Comparison of ENCODE assay signal across 9 cellular contexts in the genomic region with DNA sequence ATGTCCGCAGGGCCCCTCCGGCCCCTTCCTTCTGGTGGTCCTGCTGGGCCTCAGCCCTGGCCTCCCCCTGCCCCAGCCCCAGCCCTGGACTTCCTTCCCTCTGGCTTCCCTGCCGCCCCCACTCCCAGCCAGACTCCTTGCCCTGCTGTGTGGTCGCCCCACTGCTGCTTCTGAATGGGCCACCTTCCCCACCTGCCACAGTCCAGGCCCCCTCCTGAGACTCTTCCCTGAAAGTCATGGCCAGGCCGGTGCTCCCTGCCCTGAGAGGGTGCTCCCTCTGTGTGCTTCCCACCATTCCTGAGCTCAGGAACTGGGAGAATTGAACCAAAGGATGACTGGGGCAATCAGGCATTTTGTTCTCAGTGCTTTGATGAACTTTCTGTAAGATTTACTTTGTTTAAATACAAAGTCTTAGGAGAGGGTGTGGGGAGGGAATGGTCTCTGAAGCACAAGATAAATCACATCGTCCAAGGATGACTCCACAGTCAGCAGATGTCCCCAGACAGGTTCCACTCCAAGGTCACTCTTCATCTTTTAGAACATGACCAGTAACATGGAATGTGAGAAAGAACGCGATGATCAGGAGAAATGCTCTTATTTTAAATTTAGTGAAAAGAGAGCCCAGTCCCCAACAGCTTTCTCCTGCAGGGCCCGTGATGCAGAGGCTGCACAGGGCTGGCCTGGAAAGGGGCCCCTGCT. TPM values are rescaled to one million over a fixed set of nuclear protein-coding genes. Genes with fewer than 3 reads are reported as not detected.
A peak's percentile ranks its signal among the peaks of the same experiment; 100 is the strongest.
DNase-seq lines count a peak whose midpoint lies in the region; ATAC-seq, FAIRE-seq and TF ChIP-seq lines count a peak whose summit lies in the region.
"Had no signal": no experiment of that assay in that cellular context is flagged by ENCODE, and none has a peak within 500 bp of the region (broad histone marks: within the 10 kb centered on the region; RNA-seq: fewer than 3 reads in every experiment).

No MANE protein-coding gene starts in this region.

- H3K4me3 ChIP-seq in astrocyte (ENCODE audit: insufficient read depth, low read depth, low read length) (no peak overlapping the region), mesenchymal stem cell (ENCODE audit: insufficient read depth in 1 of 2, low read depth in 1 of 2, low read length in 2 of 2) (peak overlapping the region; percentile 18 to 91)

- no peaks in the 10 kb centered on the region for H3K36me3 ChIP-seq in astrocyte (ENCODE audit: insufficient read depth, low read length)
- H3K36me3 ChIP-seq in mesenchymal stem cell (ENCODE audit: control insufficient read depth in 1 of 2, insufficient read depth in 2 of 2, low read depth in 1 of 2, low read length in 2 of 2), result peaks cover 29 to 32% of the 10 kb centered on the region in 2 experiments

- peaks cover under 1% of the 10 kb centered on the region for H3K79me2 ChIP-seq in astrocyte (ENCODE audit: insufficient read depth, low read length)

- H4K20me1 ChIP-seq in astrocyte (ENCODE audit: insufficient read depth, low read length), result no peaks in the 10 kb centered on the region

- H3K14ac ChIP-seq in mesenchymal stem cell (ENCODE audit: low read length in 2 of 2), result peak overlapping the region in 1 of 2 experiments; percentile 68

- peak overlapping the region; percentile 65 for H2BK120ac ChIP-seq in mesenchymal stem cell (ENCODE audit: low read depth, low read length)

- WGBS in mesenchymal stem cell, result 80% methylated on average over 8 of the region's 9 CpGs

- peaks cover 47% of the 10 kb centered on the region for H3K36me3 Mint-ChIP-seq in activated CD8-positive, alpha-beta memory T cell treated with anti-CD3 and anti-CD28 coated beads, Interleukin-2, amount 10 ng/mL, durations not matched to agents 7 days and 5 days
- H3K36me3 Mint-ChIP-seq in astrocyte (ENCODE audit: low read depth, unreplicated experiment) (peaks cover 10% of the 10 kb centered on the region), type B pancreatic cell (no peaks in the 10 kb centered on the region)

- H3K27me3 ChIP-seq in astrocyte (ENCODE audit: insufficient read depth, low read length) (no peaks in the 10 kb centered on the region), mesenchymal stem cell (ENCODE audit: control insufficient read depth in 1 of 2, insufficient read depth in 1 of 2, low read length in 2 of 2) (no peaks in the 10 kb centered on the region)

- FAIRE-seq in astrocyte (lab: Jason Lieb, UNC), result no peak

- H3K9me3 ChIP-seq in astrocyte (ENCODE audit: insufficient read depth, low read depth, low read length), result no peaks in the 10 kb centered on the region
- H3K9me3 ChIP-seq in mesenchymal stem cell (ENCODE audit: control insufficient read depth, low read length), result no peaks in the 10 kb centered on the region

- H2BK15ac ChIP-seq in mesenchymal stem cell (ENCODE audit: low read depth, poor library complexity, severe bottlenecking), result peak overlapping the region; percentile 75

- H2BK5ac ChIP-seq in mesenchymal stem cell (ENCODE audit: low read depth, low read length, poor library complexity, severe bottlenecking), result no peak overlapping the region

- H3K4me2 ChIP-seq in astrocyte (ENCODE audit: low read length), result peak overlapping the region; percentile 68
- H3K4me2 ChIP-seq in mesenchymal stem cell (ENCODE audit: low read length, poor library complexity, severe bottlenecking), result peak overlapping the region; percentile 45

- H3K4me3 Mint-ChIP-seq in activated CD8-positive, alpha-beta memory T cell treated with anti-CD3 and anti-CD28 coated beads, Interleukin-2, amount 10 ng/mL, durations not matched to agents 7 days and 5 days, result peak overlapping the region; percentile 98
- H3K4me3 Mint-ChIP-seq in astrocyte (ENCODE audit: unreplicated experiment) (peak overlapping the region; percentile 54), type B pancreatic cell (peak overlapping the region; percentile 85)

- H3K4ac ChIP-seq in mesenchymal stem cell (ENCODE audit: low read depth in 1 of 2, low read length in 2 of 2), result peak overlapping the region; percentile 69 to 71

- H3K18ac ChIP-seq in mesenchymal stem cell (ENCODE audit: low read depth in 1 of 2, low read length in 2 of 2), result peak overlapping the region; percentile 85 to 91

- H2AK5ac ChIP-seq in mesenchymal stem cell (ENCODE audit: low read length, severe bottlenecking), result peak overlapping the region; percentile 8

- DNase-seq in activated CD8-positive, alpha-beta memory T cell treated with anti-CD3 and anti-CD28 coated beads, Interleukin-2, amount 10 ng/mL, durations not matched to agents 7 days and 5 days, result no peak
- no peak for DNase-seq in activated CD8-positive, alpha-beta memory T cell treated with anti-CD3 and anti-CD28 coated beads, Interleukin-2, amount 50 U/mL, for 4 hours
- DNase-seq in astrocyte (ENCODE audit: low read depth), result no peak
- peak; percentile 21 for DNase-seq in mesenchymal stem cell
- DNase-seq in type B pancreatic cell (ENCODE audit: extremely low spot score, unreplicated experiment), result no peak
- DNase-seq in NCI-H510A treated with DMSO at 0.1 percent for 48 hours (lab: John Stamatoyannopoulos, UW), result no peak
- no peak for DNase-seq in DMS114 treated with DMSO at 0.1 percent for 48 hours (lab: John Stamatoyannopoulos, UW; ENCODE audit: unreplicated experiment)

- H3K4me1 ChIP-seq in astrocyte (ENCODE audit: insufficient read depth, low read length) (peaks cover 6% of the 10 kb centered on the region), mesenchymal stem cell (ENCODE audit: control insufficient read depth, insufficient read depth, low read depth, low read length) (peaks cover 14% of the 10 kb centered on the region)

- ATAC-seq in activated CD8-positive, alpha-beta memory T cell treated with anti-CD3 and anti-CD28 coated beads, Interleukin-2, amount 10 ng/mL, durations not matched to agents 7 days and 5 days, result no peak
- ATAC-seq in GM21723 (IDR thresholded peaks at IDR 0.05; ENCODE audit: unreplicated experiment), result no peak

- no peak overlapping the region for H3K9ac ChIP-seq in astrocyte (ENCODE audit: low read length)
- peak overlapping the region; percentile 88 for H3K9ac ChIP-seq in mesenchymal stem cell (ENCODE audit: low read length)

- H2BK12ac ChIP-seq in mesenchymal stem cell (ENCODE audit: low read length in 2 of 2), result peak overlapping the region; percentile 4 to 75

- H3K23ac ChIP-seq in mesenchymal stem cell (ENCODE audit: low read length in 2 of 2), result peak overlapping the region in 1 of 2 experiments; percentile 23

- CTCF ChIA-PET in activated CD8-positive, alpha-beta memory T cell treated with anti-CD3 and anti-CD28 coated beads, Interleukin-2, amount 10 ng/mL, durations not matched to agents 7 days and 5 days (lab: Charles Lee), result interaction anchor here (0.8 to 2.0 kb wide), 4 partner anchors 14 to 152 kb away, joined by 3 to 8 read pairs (median 4); no protein-coding TSS in a partner anchor

- peak overlapping the region; percentile 96 for H4K91ac ChIP-seq in mesenchymal stem cell (ENCODE audit: low read length)

- H3K79me1 ChIP-seq in mesenchymal stem cell (replicated peaks; ENCODE audit: low read length, poor library complexity, severe bottlenecking), result peaks cover 9% of the 10 kb centered on the region

- H3K9me3 Mint-ChIP-seq in activated CD8-positive, alpha-beta memory T cell treated with anti-CD3 and anti-CD28 coated beads, Interleukin-2, amount 10 ng/mL, durations not matched to agents 7 days and 5 days (ENCODE audit: low read depth), result no peaks in the 10 kb centered on the region
- H3K9me3 Mint-ChIP-seq in astrocyte (ENCODE audit: unreplicated experiment) (no peaks in the 10 kb centered on the region), type B pancreatic cell (no peaks in the 10 kb centered on the region)

- H3K27me3 Mint-ChIP-seq in activated CD8-positive, alpha-beta memory T cell treated with anti-CD3 and anti-CD28 coated beads, Interleukin-2, amount 10 ng/mL, durations not matched to agents 7 days and 5 days, result no peaks in the 10 kb centered on the region
- peaks cover 2% of the 10 kb centered on the region for H3K27me3 Mint-ChIP-seq in astrocyte (ENCODE audit: low read depth, unreplicated experiment)
- H3K27me3 Mint-ChIP-seq in type B pancreatic cell, result no peaks in the 10 kb centered on the region

- peak overlapping the region; percentile 97 for H4K8ac ChIP-seq in mesenchymal stem cell (ENCODE audit: low read length)

- peak overlapping the region; percentile 97 for H3K27ac Mint-ChIP-seq in activated CD8-positive, alpha-beta memory T cell treated with anti-CD3 and anti-CD28 coated beads, Interleukin-2, amount 10 ng/mL, durations not matched to agents 7 days and 5 days
- H3K27ac Mint-ChIP-seq in astrocyte (ENCODE audit: unreplicated experiment) (peak overlapping the region; percentile 66), type B pancreatic cell (peak overlapping the region; percentile 90)

- H3K27ac ChIP-seq in astrocyte (ENCODE audit: low read depth, low read length) (no peak overlapping the region), mesenchymal stem cell (ENCODE audit: low read length, poor library complexity, severe bottlenecking) (peak overlapping the region; percentile 42)
- H3K27ac ChIP-seq: C4-2B had no signal

- H3K4me1 Mint-ChIP-seq in activated CD8-positive, alpha-beta memory T cell treated with anti-CD3 and anti-CD28 coated beads, Interleukin-2, amount 10 ng/mL, durations not matched to agents 7 days and 5 days, result peaks cover 62% of the 10 kb centered on the region
- peaks cover 9% of the 10 kb centered on the region for H3K4me1 Mint-ChIP-seq in astrocyte (ENCODE audit: low read depth, unreplicated experiment)
- H3K4me1 Mint-ChIP-seq in type B pancreatic cell (ENCODE audit: unreplicated experiment), result peaks cover 29% of the 10 kb centered on the region

- H2AFZ ChIP-seq in astrocyte (ENCODE audit: low read depth, low read length) (no peak overlapping the region), mesenchymal stem cell (ENCODE audit: low read depth, low read length) (no peak overlapping the region)

- TF ChIP-seq CTCF in astrocyte (IDR thresholded peaks at IDR 0.05; ENCODE audit: insufficient read depth, low read depth, low read length) (no peak), type B pancreatic cell (conservative IDR thresholded peaks at IDR 0.05) (no peak)

RNA-seq across cellular contexts. Expression of a gene that starts 0.8 kb away (rescaled TPM):
- total RNA-seq in activated CD8-positive, alpha-beta memory T cell treated with anti-CD3 and anti-CD28 coated beads, Interleukin-2, amount 10 ng/mL, durations not matched to agents 7 days and 5 days, result 10 to 100 TPM; 49.8 to 69.4 TPM
- total RNA-seq in astrocyte (0.93 and 1.5 TPM in 2 replicates), type B pancreatic cell (ENCODE audit: low replicate concordance) (3.9 and 6.9 TPM in 2 replicates)
- polyA plus RNA-seq in mesenchymal stem cell (2013, experiment 1 of 2), result 5.2 TPM
- 5.4 TPM for polyA plus RNA-seq in mesenchymal stem cell (2013, experiment 2 of 2)

RNA-seq across cellular contexts. Expression of a gene that starts 7.6 kb away (rescaled TPM):
- 100 to 1,000 TPM; 147 to 176 TPM for total RNA-seq in activated CD8-positive, alpha-beta memory T cell treated with anti-CD3 and anti-CD28 coated beads, Interleukin-2, amount 10 ng/mL, durations not matched to agents 7 days and 5 days
- total RNA-seq in astrocyte (32.5 and 37.0 TPM in 2 replicates), type B pancreatic cell (ENCODE audit: low replicate concordance) (26.0 and 55.3 TPM in 2 replicates)
- 121 TPM for polyA plus RNA-seq in mesenchymal stem cell (2013, experiment 1 of 2)
- 121 TPM for polyA plus RNA-seq in mesenchymal stem cell (2013, experiment 2 of 2)

RNA-seq across cellular contexts. Expression of a gene that starts 19.0 kb away (rescaled TPM):
- total RNA-seq in activated CD8-positive, alpha-beta memory T cell treated with anti-CD3 and anti-CD28 coated beads, Interleukin-2, amount 10 ng/mL, durations not matched to agents 7 days and 5 days, result 10 to 100 TPM; 39.8 to 58.0 TPM
- total RNA-seq in astrocyte, result 10.4 and 11.0 TPM in 2 replicates
- 13.4 TPM for polyA plus RNA-seq in mesenchymal stem cell (2013, experiment 1 of 2)
- polyA plus RNA-seq in mesenchymal stem cell (2013, experiment 2 of 2), result 14.5 TPM
- 14.9 and 18.9 TPM in 2 replicates for total RNA-seq in type B pancreatic cell (ENCODE audit: low replicate concordance)

RNA-seq across cellular contexts. Expression of a gene that starts 39.6 kb away (rescaled TPM):
- 10 to 100 TPM; 32.8 to 82.6 TPM for total RNA-seq in activated CD8-positive, alpha-beta memory T cell treated with anti-CD3 and anti-CD28 coated beads, Interleukin-2, amount 10 ng/mL, durations not matched to agents 7 days and 5 days
- total RNA-seq in astrocyte (3.0 and 4.0 TPM in 2 replicates), type B pancreatic cell (ENCODE audit: low replicate concordance) (6.7 and 7.1 TPM in 2 replicates)
- 5.4 TPM for polyA plus RNA-seq in mesenchymal stem cell (2013, experiment 1 of 2)
- polyA plus RNA-seq in mesenchymal stem cell (2013, experiment 2 of 2), result 5.1 TPM

RNA-seq across cellular contexts. Expression of a gene that starts 55.4 kb away (rescaled TPM):
- total RNA-seq in activated CD8-positive, alpha-beta memory T cell treated with anti-CD3 and anti-CD28 coated beads, Interleukin-2, amount 10 ng/mL, durations not matched to agents 7 days and 5 days, result 100 to 1,000 TPM; 146 to 196 TPM
- total RNA-seq in astrocyte (2.4 and 2.7 TPM in 2 replicates), type B pancreatic cell (ENCODE audit: low replicate concordance) (5.6 and 8.0 TPM in 2 replicates)
- 10.2 TPM for polyA plus RNA-seq in mesenchymal stem cell (2013, experiment 1 of 2)
- 10.7 TPM for polyA plus RNA-seq in mesenchymal stem cell (2013, experiment 2 of 2)
